15 cellular contexts compared by ENCODE assay signal in the genomic region with DNA sequence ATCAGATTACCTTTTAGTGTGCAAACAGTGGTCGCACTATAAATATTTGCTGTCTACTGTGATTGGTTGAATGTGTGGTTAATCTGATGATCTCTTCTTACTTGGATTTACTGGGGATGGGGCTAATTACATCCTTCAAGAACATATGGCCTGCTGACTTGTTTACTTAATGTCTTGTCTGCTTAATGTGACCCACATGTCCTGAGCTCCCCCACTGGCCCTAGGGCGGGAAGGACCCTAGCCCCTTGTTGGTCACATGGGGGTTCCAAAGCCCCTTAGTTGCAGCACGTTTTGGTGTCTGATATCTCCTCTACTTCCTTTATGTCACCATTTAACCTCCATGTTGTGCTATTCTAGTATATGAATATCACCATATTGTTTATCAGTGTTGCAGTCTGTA. TPM values are rescaled to one million over a fixed set of nuclear protein-coding genes. Genes with fewer than 3 reads are reported as not detected.
DNase-seq lines count a peak whose midpoint lies in the region; ATAC-seq and TF ChIP-seq lines count a peak whose summit lies in the region.
"Had no signal": no experiment of that assay in that cellular context is flagged by ENCODE, and none has a peak within 500 bp of the region (broad histone marks: within the 10 kb centered on the region; RNA-seq: fewer than 3 reads in every experiment).

No MANE protein-coding gene starts in this region.

- peak; percentile 46 for DNase-seq in D341Med (ENCODE audit: low spot score)
- peak; percentile 36 for DNase-seq in HFF-Myc (ENCODE audit: extremely low read depth, low read depth)
- peak; percentile 96 for DNase-seq in NCI-H82 (lab: John Stamatoyannopoulos, UW)
- no peak for DNase-seq in mesenchymal stem cell
- no peak for DNase-seq in NCI-H526 (lab: John Stamatoyannopoulos, UW)
- no peak for DNase-seq in foreskin fibroblast
- DNase-seq: ACHN; CD4-positive, CD25-positive, alpha-beta regulatory T cell; DMS79; H9 had no signal

- H3K4me3 ChIP-seq in HFF-Myc (replicated peaks; ENCODE audit: low read depth, low read length), result no peak overlapping the region
- H3K4me3 ChIP-seq in mesenchymal stem cell (ENCODE audit: insufficient read depth in 1 of 2, low read depth in 1 of 2, low read length in 2 of 2), result no peak overlapping the region
- H3K4me3 ChIP-seq in foreskin fibroblast (ENCODE audit: low read depth in 1 of 2, low read length in 2 of 2), result no peak overlapping the region
- H3K4me3 ChIP-seq: BLaER1 treated with 17β-estradiol and CSF1 and Interleukin-3, amounts not matched to agents 10 nM and 100 nM; GM23338; K562 had no signal

- no peak overlapping the region for H3K18ac ChIP-seq in mesenchymal stem cell (ENCODE audit: low read depth in 1 of 2, low read length in 2 of 2)

- H3K27ac ChIP-seq in mesenchymal stem cell (ENCODE audit: low read length, poor library complexity, severe bottlenecking), result no peak overlapping the region
- H3K27ac ChIP-seq: BLaER1 treated with 17β-estradiol and CSF1 and Interleukin-3, amounts not matched to agents 10 nM and 100 nM; HL-60 had no signal

- H3K23ac ChIP-seq in mesenchymal stem cell (ENCODE audit: low read length in 2 of 2), result no peak overlapping the region

- no peaks in the 10 kb centered on the region for H3K4me1 ChIP-seq in mesenchymal stem cell (ENCODE audit: control insufficient read depth, insufficient read depth, low read depth, low read length)

- no peaks in the 10 kb centered on the region for H3K27me3 ChIP-seq in mesenchymal stem cell (ENCODE audit: control insufficient read depth in 1 of 2, insufficient read depth in 1 of 2, low read length in 2 of 2)
- H3K27me3 ChIP-seq: BLaER1 treated with 17β-estradiol and CSF1 and Interleukin-3, amounts not matched to agents 10 nM and 100 nM had no signal

- no peak overlapping the region for H4K91ac ChIP-seq in mesenchymal stem cell (ENCODE audit: low read length)

- H2BK120ac ChIP-seq in mesenchymal stem cell (ENCODE audit: low read depth, low read length), result no peak overlapping the region

- no peak overlapping the region for H3K4me2 ChIP-seq in mesenchymal stem cell (ENCODE audit: low read length, poor library complexity, severe bottlenecking)
- H3K4me2 ChIP-seq: BLaER1 treated with 17β-estradiol and CSF1 and Interleukin-3, amounts not matched to agents 10 nM and 100 nM; GM23338 had no signal

- no peak overlapping the region for H2BK15ac ChIP-seq in mesenchymal stem cell (ENCODE audit: low read depth, poor library complexity, severe bottlenecking)

- H2BK12ac ChIP-seq in mesenchymal stem cell (ENCODE audit: low read length in 2 of 2), result peak overlapping the region in 1 of 2 experiments; percentile 83

- no peaks in the 10 kb centered on the region for H3K9me3 ChIP-seq in mesenchymal stem cell (ENCODE audit: control insufficient read depth, low read length)
- H3K9me3 ChIP-seq: BLaER1 treated with 17β-estradiol and CSF1 and Interleukin-3, amounts not matched to agents 10 nM and 100 nM had no signal

- H2AK5ac ChIP-seq in mesenchymal stem cell (ENCODE audit: low read length, severe bottlenecking), result peak overlapping the region; percentile 84

- ATAC-seq in HG03280 (IDR thresholded peaks at IDR 0.05; ENCODE audit: unreplicated experiment), result no peak
- ATAC-seq: GM23338, K562 had no signal

- H2AFZ ChIP-seq in mesenchymal stem cell (ENCODE audit: low read depth, low read length), result no peak overlapping the region
- H2AFZ ChIP-seq: GM23338 had no signal

- peak overlapping the region in 1 of 2 experiments; percentile 67 for H3K4ac ChIP-seq in mesenchymal stem cell (ENCODE audit: low read depth in 1 of 2, low read length in 2 of 2)

- WGBS in mesenchymal stem cell, result 78% methylated on average over 3 of the region's 3 CpGs

- no peak overlapping the region for H3K14ac ChIP-seq in mesenchymal stem cell (ENCODE audit: low read length in 2 of 2)

- TF ChIP-seq CTCF in HFF-Myc (IDR thresholded peaks at IDR 0.05; ENCODE audit: low read depth, low read length, missing control alignments), result no peak
- no peak for TF ChIP-seq CTCF in foreskin fibroblast (IDR thresholded peaks at IDR 0.05; ENCODE audit: low read depth, low read length)

- peak overlapping the region; percentile 27 for H4K8ac ChIP-seq in mesenchymal stem cell (ENCODE audit: low read length)

- H3K9ac ChIP-seq in mesenchymal stem cell (ENCODE audit: low read length), result no peak overlapping the region
- H3K9ac ChIP-seq: BLaER1 treated with 17β-estradiol and CSF1 and Interleukin-3, amounts not matched to agents 10 nM and 100 nM had no signal

- no peaks in the 10 kb centered on the region for H3K36me3 ChIP-seq in mesenchymal stem cell (ENCODE audit: control insufficient read depth in 1 of 2, insufficient read depth in 2 of 2, low read depth in 1 of 2, low read length in 2 of 2)

- no peaks in the 10 kb centered on the region for H3K79me1 ChIP-seq in mesenchymal stem cell (replicated peaks; ENCODE audit: low read length, poor library complexity, severe bottlenecking)

- no peak overlapping the region for H2BK5ac ChIP-seq in mesenchymal stem cell (ENCODE audit: low read depth, low read length, poor library complexity, severe bottlenecking)

RNA-seq across cellular contexts. Expression of a gene that starts 17.8 kb away (rescaled TPM):
- polyA plus RNA-seq in mesenchymal stem cell (2013, experiment 1 of 2), result not detected
- polyA plus RNA-seq in mesenchymal stem cell (2013, experiment 2 of 2), result 0.04 TPM
- polyA plus RNA-seq: CD4-positive, CD25-positive, alpha-beta regulatory T cell; K562 had no signal

RNA-seq across cellular contexts. Expression of a gene that starts 58.5 kb away (rescaled TPM):
- polyA plus RNA-seq in mesenchymal stem cell (2013, experiment 1 of 2), result 0.47 TPM
- 0.47 TPM for polyA plus RNA-seq in mesenchymal stem cell (2013, experiment 2 of 2)

Comparison
In these comparisons a context has a peak if more than half of its experiments do, and no peak if none do; other contexts are left out.
1. DNase-seq: peak in D341Med (single experiment), HFF-Myc (single experiment) and NCI-H82 (single experiment); none in mesenchymal stem cell (single experiment), NCI-H526 (0 of 2) and foreskin fibroblast (0 of 2).